25 cellular contexts compared by ENCODE assay signal in genomic region chr5:111127453-111128195, GRCh38. TPM values are rescaled to one million over a fixed set of nuclear protein-coding genes. Genes with fewer than 3 reads are reported as not detected.
A peak's percentile ranks its signal among the peaks of the same experiment; 100 is the strongest.
DNase-seq lines count a peak whose midpoint lies in the region; ATAC-seq, FAIRE-seq and TF ChIP-seq lines count a peak whose summit lies in the region.
"Had no signal": no experiment of that assay in that cellular context is flagged by ENCODE, and none has a peak within 500 bp of the region (broad histone marks: within the 10 kb centered on the region; RNA-seq: fewer than 3 reads in every experiment).

No MANE protein-coding gene starts in this region.

- DNase-seq in Calu3 (no peak), IMR-90 (no peak), K562 (ENCODE audit: extremely low read depth in 1 of 4, low spot score in 3 of 4) (no peak), islet precursor cell (peak; percentile 84), RPMI8226 (no peak), T-helper 1 cell (no peak), prostate gland (ENCODE audit: low spot score) (no peak)
- DNase-seq: activated CD4-positive, alpha-beta T cell treated with anti-CD3 and anti-CD28 coated beads, Interleukin-2, amount 50 U/mL, for 48 hours; activated naive CD4-positive, alpha-beta T cell treated with anti-CD3 and anti-CD28 coated beads for 36 hours; CD4-positive, CD25-positive, alpha-beta regulatory T cell; DMS79; Karpas-422; naive B cell; NCI-H1105 treated with DMSO at 0.1 percent for 48 hours; NCI-H2107; NCI-H748 treated with DMSO at 0.1 percent for 48 hours; Peyer's patch; stimulated activated CD4-positive, alpha-beta T cell treated with anti-CD3 and anti-CD28 coated beads, Interleukin-2, amount 100 ng/mL, for 24 hours; stomach; upper lobe of right lung had no signal

- H3K9ac ChIP-seq in IMR-90 (ENCODE audit: low read depth, low read length) (no peak overlapping the region), K562 (ENCODE audit: insufficient read depth in 1 of 2, low read depth in 2 of 2, low read length in 2 of 2) (no peak overlapping the region)

- TF ChIP-seq RAD21 in IMR-90 (IDR thresholded peaks at IDR 0.05; ENCODE audit: low read length) (no peak), K562 (CRISPR knock-in tag; conservative IDR thresholded peaks at IDR 0.05 in 1 of 2, IDR thresholded peaks at IDR 0.05 in 1 of 2) (no peak)

- H3K27ac Mint-ChIP-seq in Calu3 (ENCODE audit: unreplicated experiment) = no peak overlapping the region
- H3K27ac Mint-ChIP-seq: activated naive CD4-positive, alpha-beta T cell treated with anti-CD3 and anti-CD28 coated beads for 36 hours; CD4-positive, CD25-positive, alpha-beta regulatory T cell; naive B cell had no signal

- no peak for FAIRE-seq in K562 (lab: Jason Lieb, UNC)
- FAIRE-seq: frontal cortex had no signal

- H3K27me3 ChIP-seq in IMR-90 (ENCODE audit: control insufficient read depth, insufficient read depth, low read length) (no peaks in the 10 kb centered on the region), K562 (ENCODE audit: control insufficient read depth in 2 of 2, insufficient read depth in 2 of 2, low read length in 2 of 2) (no peaks in the 10 kb centered on the region), prostate gland (replicated peaks; ENCODE audit: insufficient read depth) (no peaks in the 10 kb centered on the region)
- H3K27me3 ChIP-seq: Peyer's patch, stomach, upper lobe of right lung had no signal

- no peak for TF ChIP-seq POLR2A in IMR-90 (IDR thresholded peaks at IDR 0.05; ENCODE audit: low read depth, low read length)
- TF ChIP-seq POLR2A in K562 (conservative IDR thresholded peaks at IDR 0.05) = no peak
- no peak for TF ChIP-seq POLR2A in prostate gland (IDR thresholded peaks at IDR 0.05)

- H2BK15ac ChIP-seq in IMR-90 (ENCODE audit: low read depth, low read length) = no peak overlapping the region

- no peak overlapping the region for H3K14ac ChIP-seq in IMR-90 (replicated peaks; ENCODE audit: low read depth, low read length)

- H2AFZ ChIP-seq in IMR-90 (replicated peaks; ENCODE audit: low read length, poor library complexity) (no peak overlapping the region), K562 (ENCODE audit: low read depth, low read length) (no peak overlapping the region)

- H4K20me1 ChIP-seq in IMR-90 (ENCODE audit: insufficient read depth, low read length) = no peaks in the 10 kb centered on the region
- H4K20me1 ChIP-seq in K562 (replicated peaks; ENCODE audit: control insufficient read depth, insufficient read depth, low read length) = no peaks in the 10 kb centered on the region

- H3K4me3 Mint-ChIP-seq in Calu3 (ENCODE audit: low read depth, unreplicated experiment) = no peak overlapping the region
- H3K4me3 Mint-ChIP-seq: activated naive CD4-positive, alpha-beta T cell treated with anti-CD3 and anti-CD28 coated beads for 36 hours; CD4-positive, CD25-positive, alpha-beta regulatory T cell; naive B cell had no signal

- H3K23ac ChIP-seq in IMR-90 (ENCODE audit: low read depth, low read length) = no peak overlapping the region

- H3K4me1 Mint-ChIP-seq in Calu3 (ENCODE audit: low read depth, unreplicated experiment) = no peaks in the 10 kb centered on the region
- H3K4me1 Mint-ChIP-seq: CD4-positive, CD25-positive, alpha-beta regulatory T cell; naive B cell had no signal

- H2AK9ac ChIP-seq in IMR-90 (replicated peaks; ENCODE audit: low read depth, low read length, poor library complexity) = no peak overlapping the region

- intact Hi-C loops in Calu3 (cut with micrococcal nuclease; ENCODE audit: unreplicated experiment) (no loop called here), IMR-90 (cut with micrococcal nuclease) (no loop called here), K562 (cut with micrococcal nuclease) (no loop called here), prostate gland (cut with DNase I) (no loop called here)

- CTCF ChIA-PET in Calu3 (lab: Charles Lee) (no interaction called here), IMR-90 (lab: Yijun Ruan, JAX) (no interaction called here), K562 (lab: Yijun Ruan, JAX; ENCODE audit: low intra/inter-chr PET ratio) (no interaction called here)

- no peaks in the 10 kb centered on the region for H3K9me3 Mint-ChIP-seq in Calu3 (ENCODE audit: low read depth, unreplicated experiment)
- H3K9me3 Mint-ChIP-seq: activated naive CD4-positive, alpha-beta T cell treated with anti-CD3 and anti-CD28 coated beads for 36 hours; CD4-positive, CD25-positive, alpha-beta regulatory T cell; naive B cell had no signal

- no peak overlapping the region for H2BK5ac ChIP-seq in IMR-90 (ENCODE audit: low read depth, low read length, poor library complexity, severe bottlenecking)

- H3K4me3 ChIP-seq in IMR-90 (ENCODE audit: insufficient read depth, low read depth, low read length) = no peak overlapping the region
- H3K4me3 ChIP-seq in K562 = no peak overlapping the region
- H3K4me3 ChIP-seq in prostate gland = no peak overlapping the region
- H3K4me3 ChIP-seq: coronary artery, HAP-1, Peyer's patch, stomach, upper lobe of right lung had no signal

- no peak overlapping the region for H2BK20ac ChIP-seq in IMR-90 (ENCODE audit: low read depth, low read length)

- TF ChIP-seq CTCF in Calu3 (IDR thresholded peaks at IDR 0.05; ENCODE audit: unreplicated experiment) (no peak), IMR-90 (conservative IDR thresholded peaks at IDR 0.05; ENCODE audit: low read depth, low read length) (no peak), K562 (IDR thresholded peaks at IDR 0.05 in 2 of 3, conservative IDR thresholded peaks at IDR 0.05 in 1 of 3; ENCODE audit: insufficient read depth in 2 of 3, low read depth in 1 of 3, low read length in 3 of 3) (no peak), prostate gland (IDR thresholded peaks at IDR 0.05) (no peak)

- no peak overlapping the region for H4K91ac ChIP-seq in IMR-90 (ENCODE audit: insufficient read depth, low read depth, low read length)

- no peak overlapping the region for H4K8ac ChIP-seq in IMR-90 (ENCODE audit: low read depth in 2 of 2, low read length in 2 of 2)

- peaks cover 27% of the 10 kb centered on the region for H3K36me3 Mint-ChIP-seq in Calu3 (ENCODE audit: insufficient read depth, unreplicated experiment)

- no peak overlapping the region for H3K18ac ChIP-seq in IMR-90 (ENCODE audit: low read depth, low read length)

- dilution Hi-C loops in IMR-90 (cut with HindIII; ENCODE audit: low sequenced_read_pairs, unreplicated experiment) = no loop called here

- no peak overlapping the region for H3K27ac ChIP-seq in IMR-90 (ENCODE audit: insufficient read depth, low read length)
- no peak overlapping the region for H3K27ac ChIP-seq in K562 (ENCODE audit: extremely low read depth, low read depth, low read length)
- no peak overlapping the region for H3K27ac ChIP-seq in prostate gland
- H3K27ac ChIP-seq: coronary artery, HL-60, Peyer's patch, stomach, upper lobe of right lung had no signal

- no peak overlapping the region for H3K56ac ChIP-seq in IMR-90 (ENCODE audit: extremely low read depth, insufficient read depth, low read length)

- no peaks in the 10 kb centered on the region for H3K27me3 Mint-ChIP-seq in Calu3 (ENCODE audit: unreplicated experiment)
- H3K27me3 Mint-ChIP-seq: CD4-positive, CD25-positive, alpha-beta regulatory T cell; naive B cell had no signal

- no peak for ATAC-seq in IMR-90 (ENCODE audit: low read depth)
- ATAC-seq in K562 = no peak
- ATAC-seq in GM18867 (IDR thresholded peaks at IDR 0.05; ENCODE audit: unreplicated experiment) = no peak
- ATAC-seq: upper lobe of right lung had no signal

- H4K5ac ChIP-seq in IMR-90 (ENCODE audit: low read depth, low read length) = no peak overlapping the region

- H3K36me3 ChIP-seq in IMR-90 (ENCODE audit: control insufficient read depth, insufficient read depth, low read length) = peaks cover 13% of the 10 kb centered on the region
- peaks cover 48% of the 10 kb centered on the region for H3K36me3 ChIP-seq in K562 (ENCODE audit: control insufficient read depth, insufficient read depth, low read length)
- no peaks in the 10 kb centered on the region for H3K36me3 ChIP-seq in prostate gland

- H2AK5ac ChIP-seq in IMR-90 (ENCODE audit: low read depth, low read length) = no peak overlapping the region

- H3K9me3 ChIP-seq in IMR-90 (ENCODE audit: control insufficient read depth, insufficient read depth, low read length) (no peaks in the 10 kb centered on the region), K562 (replicated peaks; ENCODE audit: control insufficient read depth, insufficient read depth, low read depth, low read length) (no peaks in the 10 kb centered on the region), prostate gland (no peaks in the 10 kb centered on the region)
- H3K9me3 ChIP-seq: HAP-1, Peyer's patch, stomach, upper lobe of right lung had no signal

- H3K4me2 ChIP-seq in IMR-90 (ENCODE audit: low read depth, low read length) = no peak overlapping the region
- H3K4me2 ChIP-seq in K562 (ENCODE audit: insufficient read depth, low read length) = no peak overlapping the region

- H3K4ac ChIP-seq in IMR-90 (ENCODE audit: low read depth, low read length) = no peak overlapping the region

- no peaks in the 10 kb centered on the region for H3K79me2 ChIP-seq in K562 (ENCODE audit: control insufficient read depth, insufficient read depth, low read length)

- H3K4me1 ChIP-seq in IMR-90 (ENCODE audit: control insufficient read depth, insufficient read depth, low read length) (no peaks in the 10 kb centered on the region), K562 (replicated peaks in 1 of 2; ENCODE audit: control insufficient read depth in 2 of 2, insufficient read depth in 2 of 2, low read length in 2 of 2) (no peaks in the 10 kb centered on the region), prostate gland (replicated peaks) (no peaks in the 10 kb centered on the region)
- H3K4me1 ChIP-seq: HAP-1, Peyer's patch, stomach, upper lobe of right lung had no signal

- POLR2A ChIA-PET in IMR-90 (lab: Charles Lee; ENCODE audit: unreplicated experiment) = no interaction called here
- POLR2A ChIA-PET in K562 (lab: Yijun Ruan, JAX) = no interaction called here

- BruUV-seq in Calu3 (replicated peaks; lab: Mats Ljungman, UMichigan) (TSS peak; percentile 14), IMR-90 (replicated peaks; lab: Mats Ljungman, UMichigan) (no TSS peak), K562 (replicated peaks; lab: Mats Ljungman, UMichigan) (no TSS peak)

- H3K79me1 ChIP-seq in IMR-90 (ENCODE audit: low read depth in 1 of 2, low read length in 2 of 2) = peaks cover 0 to 2% of the 10 kb centered on the region in 2 experiments; a peak in 1 of 4 replicates

- no CpG with 5 or more reads among the region's 3 CpGs for WGBS in IMR-90 (ENCODE audit: extremely low coverage in 2 of 2, insufficient read length in 1 of 2), 2 experiments
- 86% methylated on average over 3 of the region's 3 CpGs for WGBS in K562 (ENCODE audit: insufficient coverage, low coverage, missing lambda C conversion rate)
- 85% methylated on average over 3 of the region's 3 CpGs for WGBS in prostate gland

- in situ Hi-C loops in IMR-90 (cut with MboI; ENCODE audit: low sequenced_read_pairs) (no loop called here), K562 (cut with MboI) (no loop called here)

- H3K9me1 ChIP-seq in IMR-90 (ENCODE audit: insufficient read depth, low read length) (no peaks in the 10 kb centered on the region), K562 (ENCODE audit: control insufficient read depth, insufficient read depth, low read length) (no peaks in the 10 kb centered on the region)

- no peak overlapping the region for H2BK120ac ChIP-seq in IMR-90 (ENCODE audit: low read depth, low read length)

- no peak for TF ChIP-seq EP300 in K562 (IDR thresholded peaks at IDR 0.05; ENCODE audit: low read length)

RNA-seq across cellular contexts. Expression of gene WDR36, which starts 35.5 kb away (rescaled TPM):
- total RNA-seq in Calu3 (2022) (48.7 and 50.8 TPM in 2 replicates), IMR-90 (2012; rRNA removed) (87.8 and 111 TPM in 2 replicates), K562 (2014; rRNA removed) (40.8 and 52.9 TPM in 2 replicates), K562 (2014; rRNA removed; fragmentation: Illumina TruSeq; extraction: Trizol) (64.9 and 69.0 TPM in 2 replicates), K562 (2015; rRNA removed; fragmentation: Illumina TruSeq; extraction: Trizol) (60.6 and 63.7 TPM in 2 replicates), K562 (2021) (64.2 and 67.7 TPM in 2 replicates), prostate gland (10 to 100 TPM; 21.0 to 22.4 TPM)
- polyA plus RNA-seq in IMR-90 (2012; rRNA removed) (9.4 and 11.9 TPM in 2 replicates), K562 (2011; rRNA removed) (49.9 and 68.0 TPM in 2 replicates), K562 (2014; fragmentation: Illumina TruSeq; extraction: Trizol) (38.2 and 41.5 TPM in 2 replicates), K562 (2014; fragmentation: Nextera tagmentation; extraction: Ambion mirVana) (10 to 100 TPM; 28.1 to 32.2 TPM), K562 (2014; rRNA removed) (25.7 and 28.8 TPM in 2 replicates)
- polyA plus RNA-seq in IMR-90 (2012; cell fraction: cytosol; rRNA removed) = 2.5 and 2.6 TPM in 2 replicates
- polyA plus RNA-seq in IMR-90 (2012; cell fraction: nucleus; rRNA removed; ENCODE audit: low replicate concordance) = 3.3 and 21.3 TPM in 2 replicates
- total RNA-seq in K562 (2011; cell fraction: chromatin; rRNA removed; ENCODE audit: low replicate concordance) = 52.2 and 111 TPM in 2 replicates
- 46.2 and 48.2 TPM in 2 replicates for total RNA-seq in K562 (2011; cell fraction: nucleolus; rRNA removed)
- 40.4 and 54.4 TPM in 2 replicates for total RNA-seq in K562 (2011; cell fraction: nucleoplasm; rRNA removed)
- 13.3 and 24.9 TPM in 2 replicates for polyA plus RNA-seq in K562 (2011; cell fraction: cytosol; rRNA removed)
- 35.2 and 48.5 TPM in 2 replicates for polyA plus RNA-seq in K562 (2011; cell fraction: nucleus; rRNA removed)
- polyA plus RNA-seq in K562 (2012) = 13.7 and 19.0 TPM in 2 replicates
- 139 and 148 TPM in 2 replicates for polyA minus RNA-seq in K562 (2011; rRNA and poly(A)+ RNA removed)
- 43.2 and 67.2 TPM in 2 replicates for polyA minus RNA-seq in K562 (2011; cell fraction: cytosol; rRNA and poly(A)+ RNA removed)
- polyA minus RNA-seq in K562 (2011; cell fraction: nucleus; rRNA and poly(A)+ RNA removed) = 88.1 and 171 TPM in 2 replicates

RNA-seq across cellular contexts. Expression of gene TSLP, which starts 56.1 kb away (rescaled TPM):
- total RNA-seq in Calu3 (2022) (0.20 TPM in 1 of 2 replicates, not detected in the other), IMR-90 (2012; rRNA removed) (0.28 and 0.54 TPM in 2 replicates), K562 (2014; rRNA removed) (0.09 and 0.41 TPM in 2 replicates), K562 (2014; rRNA removed; fragmentation: Illumina TruSeq; extraction: Trizol) (0.80 and 1.1 TPM in 2 replicates), K562 (2015; rRNA removed; fragmentation: Illumina TruSeq; extraction: Trizol) (0.38 and 0.40 TPM in 2 replicates), K562 (2021) (1.3 and 1.7 TPM in 2 replicates), prostate gland (1 to 10 TPM in 1 of 2 donors, under 1 TPM in 1; 0.97 to 1.0 TPM)
- polyA plus RNA-seq in IMR-90 (2012; rRNA removed) (0.93 and 1.6 TPM in 2 replicates), K562 (2011; rRNA removed) (0.74 and 1.0 TPM in 2 replicates), K562 (2014; fragmentation: Illumina TruSeq; extraction: Trizol) (1.6 and 1.8 TPM in 2 replicates), K562 (2014; fragmentation: Nextera tagmentation; extraction: Ambion mirVana) (1 to 10 TPM; 2.4 to 2.8 TPM), K562 (2014; rRNA removed) (1.2 and 1.6 TPM in 2 replicates)
- polyA plus RNA-seq in IMR-90 (2012; cell fraction: cytosol; rRNA removed) = 0.24 and 0.36 TPM in 2 replicates
- polyA plus RNA-seq in IMR-90 (2012; cell fraction: nucleus; rRNA removed; ENCODE audit: low replicate concordance) = 0.09 and 1.1 TPM in 2 replicates
- 0.39 TPM in 1 of 2 replicates, not detected in the other for total RNA-seq in K562 (2011; cell fraction: chromatin; rRNA removed; ENCODE audit: low replicate concordance)
- total RNA-seq in K562 (2011; cell fraction: nucleolus; rRNA removed) = 0.26 TPM in 1 of 2 replicates, not detected in the other
- total RNA-seq in K562 (2011; cell fraction: nucleoplasm; rRNA removed) = 0.51 and 0.69 TPM in 2 replicates
- polyA plus RNA-seq in K562 (2011; cell fraction: cytosol; rRNA removed) = 0.18 and 0.35 TPM in 2 replicates
- polyA plus RNA-seq in K562 (2011; cell fraction: nucleus; rRNA removed) = 0.21 and 0.38 TPM in 2 replicates
- polyA plus RNA-seq in K562 (2012) = 1.1 and 4.6 TPM in 2 replicates
- polyA minus RNA-seq in K562 (2011; rRNA and poly(A)+ RNA removed) = 0.63 and 0.84 TPM in 2 replicates
- polyA minus RNA-seq in K562 (2011; cell fraction: cytosol; rRNA and poly(A)+ RNA removed) = not detected in 2 replicates
- 0.56 and 0.81 TPM in 2 replicates for polyA minus RNA-seq in K562 (2011; cell fraction: nucleus; rRNA and poly(A)+ RNA removed)
- total RNA-seq: CD4-positive, CD25-positive, alpha-beta regulatory T cell; frontal cortex had no signal
- polyA plus RNA-seq: CD4-positive, CD25-positive, alpha-beta regulatory T cell had no signal
